ENCODE assay signal across 19 cellular contexts in genomic region chr12:107327783-107328182, GRCh38.
"Had no signal": no experiment of that assay in that cellular context is flagged by ENCODE, and none has a peak within 500 bp of the region (broad histone marks: within the 10 kb centered on the region; RNA-seq: fewer than 3 reads in every experiment).

No MANE protein-coding gene starts in this region.

- H3K27me3 Mint-ChIP-seq: activated CD4-positive, alpha-beta memory T cell treated with anti-CD3 and anti-CD28 coated beads, Interleukin-2, amount 10 ng/mL, durations not matched to agents 7 days and 5 days; central memory CD8-positive, alpha-beta T cell; naive thymus-derived CD4-positive, alpha-beta T cell had no signal

- DNase-seq: activated CD4-positive, alpha-beta memory T cell treated with anti-CD3 and anti-CD28 coated beads, Interleukin-2, amount 10 ng/mL, durations not matched to agents 7 days and 5 days; activated CD4-positive, alpha-beta T cell treated with anti-CD3 and anti-CD28 coated beads for 36 hours; activated CD8-positive, alpha-beta memory T cell treated with anti-CD3 and anti-CD28 coated beads, Interleukin-2, amount 50 U/mL, for 48 hours; activated naive CD4-positive, alpha-beta T cell treated with anti-CD3 and anti-CD28 coated beads for 36 hours; amniotic stem cell; effector memory CD4-positive, alpha-beta T cell; kidney glomerular epithelial cell; lower lobe of right lung; midbrain; naive thymus-derived CD4-positive, alpha-beta T cell; small intestine; stomach; T1000 had no signal

- H3K4me2 ChIP-seq: hepatocyte had no signal

- H3K27ac Mint-ChIP-seq: activated CD4-positive, alpha-beta memory T cell treated with anti-CD3 and anti-CD28 coated beads, Interleukin-2, amount 10 ng/mL, durations not matched to agents 7 days and 5 days; activated CD4-positive, alpha-beta T cell treated with anti-CD3 and anti-CD28 coated beads for 36 hours; activated naive CD4-positive, alpha-beta T cell treated with anti-CD3 and anti-CD28 coated beads for 36 hours had no signal

- H3K9me3 ChIP-seq: lower lobe of right lung, right atrium auricular region, stomach, thoracic aorta had no signal

- H3K4me1 ChIP-seq: right atrium auricular region, stomach had no signal

- H3K9me3 Mint-ChIP-seq: activated CD4-positive, alpha-beta memory T cell treated with anti-CD3 and anti-CD28 coated beads, Interleukin-2, amount 10 ng/mL, durations not matched to agents 7 days and 5 days; activated naive CD4-positive, alpha-beta T cell treated with anti-CD3 and anti-CD28 coated beads for 36 hours; brain; central memory CD8-positive, alpha-beta T cell; naive thymus-derived CD4-positive, alpha-beta T cell had no signal

- H3K4me3 Mint-ChIP-seq: activated CD4-positive, alpha-beta memory T cell treated with anti-CD3 and anti-CD28 coated beads, Interleukin-2, amount 10 ng/mL, durations not matched to agents 7 days and 5 days; activated CD4-positive, alpha-beta T cell treated with anti-CD3 and anti-CD28 coated beads for 36 hours; activated naive CD4-positive, alpha-beta T cell treated with anti-CD3 and anti-CD28 coated beads for 36 hours; central memory CD8-positive, alpha-beta T cell had no signal

- ATAC-seq: activated CD4-positive, alpha-beta T cell treated with anti-CD3 and anti-CD28 coated beads for 36 hours; lower lobe of right lung; naive thymus-derived CD4-positive, alpha-beta T cell had no signal

- H3K4me3 ChIP-seq: hepatocyte, lower lobe of right lung, right atrium auricular region, stomach, thoracic aorta had no signal

- H3K79me2 ChIP-seq: hepatocyte had no signal

- H2AFZ ChIP-seq: hepatocyte had no signal

- H3K36me3 ChIP-seq: lower lobe of right lung, right atrium auricular region, stomach, thoracic aorta had no signal

- H3K36me3 Mint-ChIP-seq: brain had no signal

- H3K27ac ChIP-seq: hepatocyte, lower lobe of right lung, right atrium auricular region, stomach, thoracic aorta, VCaP had no signal

- H3K27me3 ChIP-seq: right atrium auricular region had no signal
